In genomic region chr17:77829871-77830799, GRCh38 we compare ENCODE assay signal across 8 cellular contexts.
A peak's percentile ranks its signal among the peaks of the same experiment; 100 is the strongest.
DNase-seq lines count a peak whose midpoint lies in the region; ATAC-seq and TF ChIP-seq lines count a peak whose summit lies in the region.

No MANE protein-coding gene starts in this region.

- H3K9me3 ChIP-seq in left lung (no peaks in the 10 kb centered on the region), tibial artery (no peaks in the 10 kb centered on the region)

- H3K27ac Mint-ChIP-seq in activated CD4-positive, alpha-beta T cell treated with anti-CD3 and anti-CD28 coated beads for 36 hours, result no peak overlapping the region
- H3K27ac Mint-ChIP-seq in MCF 10A (ENCODE audit: low read depth, unreplicated experiment), result no peak overlapping the region

- intact Hi-C loops in activated CD4-positive, alpha-beta T cell treated with anti-CD3 and anti-CD28 coated beads for 36 hours (cut with DNase I, micrococcal nuclease), result loop anchor here in 1 of 2 experiments (2.0 kb wide), 1 partner anchor 23 kb away; no protein-coding TSS in a partner anchor
- intact Hi-C loops in MCF 10A (cut with micrococcal nuclease), result loop anchor here (10.0 kb wide), 1 partner anchor 55 kb away; no protein-coding TSS in a partner anchor
- intact Hi-C loops in left lung (cut with DNase I), result no loop called here
- intact Hi-C loops in tibial artery (cut with DNase I; ENCODE audit: low total_unique reads), result no loop called here

- no TSS peak for BruUV-seq in MCF 10A (replicated peaks; lab: Mats Ljungman, UMichigan)

- peaks cover 0 to 35% of the 10 kb centered on the region in 2 donors for H3K27me3 ChIP-seq in left lung
- H3K27me3 ChIP-seq in tibial artery, result no peaks in the 10 kb centered on the region

- H3K9me3 Mint-ChIP-seq in activated CD4-positive, alpha-beta T cell treated with anti-CD3 and anti-CD28 coated beads for 36 hours (ENCODE audit: low read depth), result no peaks in the 10 kb centered on the region
- H3K9me3 Mint-ChIP-seq in MCF 10A (ENCODE audit: unreplicated experiment), result no peaks in the 10 kb centered on the region

- ATAC-seq in activated CD4-positive, alpha-beta T cell treated with anti-CD3 and anti-CD28 coated beads for 36 hours, result no peak
- peak; percentile 63 for ATAC-seq in left lung
- no peak for ATAC-seq in GM18517 (IDR thresholded peaks at IDR 0.05; ENCODE audit: unreplicated experiment)

- no peaks in the 10 kb centered on the region for H3K27me3 Mint-ChIP-seq in activated CD4-positive, alpha-beta T cell treated with anti-CD3 and anti-CD28 coated beads for 36 hours
- peaks cover 14% of the 10 kb centered on the region for H3K27me3 Mint-ChIP-seq in MCF 10A (ENCODE audit: insufficient read depth, unreplicated experiment)

- DNase-seq in activated CD4-positive, alpha-beta T cell treated with anti-CD3 and anti-CD28 coated beads for 36 hours, result peak; percentile 34
- DNase-seq in activated CD4-positive, alpha-beta T cell treated with anti-CD3 and anti-CD28 coated beads for 4 hours, result no peak
- peak; percentile 68 for DNase-seq in MCF 10A (ENCODE audit: unreplicated experiment)
- DNase-seq in left lung, result peak in 1 of 2 donors; percentile 57
- DNase-seq in tibial artery, result peak; percentile 64 to 86
- no peak for DNase-seq in SIG-M5 (lab: John Stamatoyannopoulos, UW)
- no peak for DNase-seq in activated CD8-positive, alpha-beta memory T cell treated with anti-CD3 and anti-CD28 coated beads for 24 hours

- H3K36me3 ChIP-seq in left lung (no peaks in the 10 kb centered on the region), tibial artery (no peaks in the 10 kb centered on the region)

- no peak overlapping the region for H3K4me3 Mint-ChIP-seq in activated CD4-positive, alpha-beta T cell treated with anti-CD3 and anti-CD28 coated beads for 36 hours
- H3K4me3 Mint-ChIP-seq in MCF 10A (ENCODE audit: unreplicated experiment), result no peak overlapping the region

- peaks cover 29% of the 10 kb centered on the region for H3K4me1 Mint-ChIP-seq in activated CD4-positive, alpha-beta T cell treated with anti-CD3 and anti-CD28 coated beads for 36 hours
- peaks cover 21% of the 10 kb centered on the region for H3K4me1 Mint-ChIP-seq in MCF 10A (ENCODE audit: insufficient read depth, unreplicated experiment)

- H3K4me3 ChIP-seq in left lung, result no peak overlapping the region
- H3K4me3 ChIP-seq in tibial artery, result no peak overlapping the region

- H3K27ac ChIP-seq in left lung (peak overlapping the region in 1 of 2 donors; percentile 30), tibial artery (peak overlapping the region; percentile 85 to 92)

- POLR2A ChIA-PET in activated CD4-positive, alpha-beta T cell treated with anti-CD3 and anti-CD28 coated beads for 36 hours (lab: Charles Lee), result no interaction called here
- POLR2A ChIA-PET in MCF 10A (lab: Yijun Ruan, JAX), result interaction anchor here (0.7 kb wide), 1 partner anchor 183 kb away, joined by 3 read pairs; no protein-coding TSS in a partner anchor

- CTCF ChIA-PET in activated CD4-positive, alpha-beta T cell treated with anti-CD3 and anti-CD28 coated beads for 36 hours (lab: Charles Lee), result no interaction called here
- CTCF ChIA-PET in MCF 10A (lab: Yijun Ruan, JAX), result interaction anchor here (0.6 kb wide), 1 partner anchor 210 kb away, joined by 3 read pairs; no protein-coding TSS in a partner anchor

- TF ChIP-seq CTCF in MCF 10A (IDR thresholded peaks at IDR 0.05; ENCODE audit: unreplicated experiment), result no peak
- TF ChIP-seq CTCF in left lung (IDR thresholded peaks at IDR 0.05), result no peak
- no peak for TF ChIP-seq CTCF in tibial artery (IDR thresholded peaks at IDR 0.05)

- no peaks in the 10 kb centered on the region for H3K36me3 Mint-ChIP-seq in activated CD4-positive, alpha-beta T cell treated with anti-CD3 and anti-CD28 coated beads for 36 hours (ENCODE audit: low read depth)
- no peaks in the 10 kb centered on the region for H3K36me3 Mint-ChIP-seq in MCF 10A (ENCODE audit: insufficient read depth, unreplicated experiment)

- H3K4me1 ChIP-seq in left lung (peaks cover 5 to 8% of the 10 kb centered on the region in 2 donors), tibial artery (peaks cover 14 to 54% (median 40%) of the 10 kb centered on the region in 4 donors)

Comparison
In these comparisons a context has a peak if more than half of its experiments do, and no peak if none do; other contexts are left out.
1. DNase-seq: peak in activated CD4-positive, alpha-beta T cell treated with anti-CD3 and anti-CD28 coated beads for 36 hours (single experiment), MCF 10A (single experiment) and tibial artery (2 of 2); none in activated CD4-positive, alpha-beta T cell treated with anti-CD3 and anti-CD28 coated beads for 4 hours (0 of 2), SIG-M5 (single experiment) and activated CD8-positive, alpha-beta memory T cell treated with anti-CD3 and anti-CD28 coated beads for 24 hours (single experiment).